In genomic region chr5:172985596-172985995, GRCh38 we compare ENCODE assay signal across 1 cellular context.
TF ChIP-seq lines count a peak whose summit lies in the region.

No MANE protein-coding gene starts in this region.

TF ChIP-seq in K562, 482 proteins besides CTCF, POLR2A, EP300 and RAD21:
- no peak for TF ChIP-seq ZNF512 (tag; IDR thresholded peaks at IDR 0.05)
- peak; percentile 29 for TF ChIP-seq MEIS2 (IDR thresholded peaks at IDR 0.05; ENCODE audit: partially characterized antibody)
TF ChIP-seq in K562: peak in this region for 1.
